23 cellular contexts compared by ENCODE assay signal in the genomic region with DNA sequence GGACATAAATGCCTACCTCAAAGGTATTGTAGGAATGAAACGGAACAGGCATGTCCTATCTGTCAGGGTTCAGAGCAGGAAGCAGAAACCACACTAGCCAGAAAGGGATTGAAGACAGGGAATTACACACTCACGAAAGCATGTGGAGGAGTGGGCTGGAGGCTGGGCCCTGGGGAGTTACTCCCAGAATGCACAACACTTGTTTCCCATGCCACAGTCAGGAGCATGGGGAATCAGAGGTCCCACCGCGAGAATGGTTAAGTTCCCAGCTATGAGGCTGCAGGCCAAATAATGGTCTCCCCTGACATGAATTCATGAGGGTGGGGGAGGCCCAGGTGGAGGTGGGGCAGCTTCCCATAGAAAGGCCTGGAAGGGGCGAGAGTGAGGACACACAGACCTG.
A peak's percentile ranks its signal among the peaks of the same experiment; 100 is the strongest.
DNase-seq lines count a peak whose midpoint lies in the region; TF ChIP-seq lines count a peak whose summit lies in the region.
"Had no signal": no experiment of that assay in that cellular context is flagged by ENCODE, and none has a peak within 500 bp of the region (broad histone marks: within the 10 kb centered on the region; RNA-seq: fewer than 3 reads in every experiment).

No MANE protein-coding gene starts in this region.

- H3K4me1 ChIP-seq in mesodermal cell (ENCODE audit: control insufficient read depth, insufficient read depth, low read length, poor library complexity, severe bottlenecking): peaks cover 26% of the 10 kb centered on the region

- H3K27ac ChIP-seq in mesodermal cell (ENCODE audit: low read depth, low read length, severe bottlenecking): peak overlapping the region; percentile 5

- no peak for TF ChIP-seq CTCF in fibroblast of pulmonary artery (IDR thresholded peaks at IDR 0.05; ENCODE audit: low read length, missing control alignments)

- DNase-seq in NCI-H226 (peak; percentile 41), fibroblast of pulmonary artery (ENCODE audit: low read depth) (peak; percentile 14), renal cortical epithelial cell (ENCODE audit: low read depth) (peak; percentile 2), COR-L47 (lab: John Stamatoyannopoulos, UW) (no peak), GM03348 (ENCODE audit: low spot score) (no peak), SW480 (ENCODE audit: low spot score) (no peak), NCI-H526 (lab: John Stamatoyannopoulos, UW) (no peak)
- DNase-seq: AML-193; C1 segment of cervical spinal cord; Calu3; CD8-positive, alpha-beta T cell; DMS153; EL; GOT3; KG1; NCI-H1092; NCI-H1436; NCI-H1930; NCI-H2227 treated with DMSO at 0.1 percent for 48 hours; NCI-H510A treated with DMSO at 0.1 percent for 48 hours; NCI-H82; SIG-M5 had no signal

- WGBS in mesodermal cell (ENCODE audit: insufficient coverage in 2 of 2), 2 experiments: 71 to 83% methylated on average over 3 to 5 of the region's 5 CpGs

- H3K4me3 ChIP-seq in fibroblast of pulmonary artery (replicated peaks; ENCODE audit: low read depth, low read length) (no peak overlapping the region), mesodermal cell (ENCODE audit: extremely low read depth, insufficient read depth, low read length, poor library complexity, severe bottlenecking) (no peak overlapping the region)

- H3K9me3 ChIP-seq in mesodermal cell (ENCODE audit: control insufficient read depth, low read length): no peaks in the 10 kb centered on the region

- no peaks in the 10 kb centered on the region for H3K36me3 ChIP-seq in mesodermal cell (ENCODE audit: control insufficient read depth, insufficient read depth, low read length)

Comparison
In these comparisons a context has a peak if more than half of its experiments do, and no peak if none do; other contexts are left out.
1. DNase-seq: peak in NCI-H226 (single experiment), fibroblast of pulmonary artery (single experiment) and renal cortical epithelial cell (single experiment); none in COR-L47 (single experiment), GM03348 (single experiment), SW480 (single experiment) and NCI-H526 (0 of 2).